1 cellular context compared by ENCODE assay signal in the genomic region with DNA sequence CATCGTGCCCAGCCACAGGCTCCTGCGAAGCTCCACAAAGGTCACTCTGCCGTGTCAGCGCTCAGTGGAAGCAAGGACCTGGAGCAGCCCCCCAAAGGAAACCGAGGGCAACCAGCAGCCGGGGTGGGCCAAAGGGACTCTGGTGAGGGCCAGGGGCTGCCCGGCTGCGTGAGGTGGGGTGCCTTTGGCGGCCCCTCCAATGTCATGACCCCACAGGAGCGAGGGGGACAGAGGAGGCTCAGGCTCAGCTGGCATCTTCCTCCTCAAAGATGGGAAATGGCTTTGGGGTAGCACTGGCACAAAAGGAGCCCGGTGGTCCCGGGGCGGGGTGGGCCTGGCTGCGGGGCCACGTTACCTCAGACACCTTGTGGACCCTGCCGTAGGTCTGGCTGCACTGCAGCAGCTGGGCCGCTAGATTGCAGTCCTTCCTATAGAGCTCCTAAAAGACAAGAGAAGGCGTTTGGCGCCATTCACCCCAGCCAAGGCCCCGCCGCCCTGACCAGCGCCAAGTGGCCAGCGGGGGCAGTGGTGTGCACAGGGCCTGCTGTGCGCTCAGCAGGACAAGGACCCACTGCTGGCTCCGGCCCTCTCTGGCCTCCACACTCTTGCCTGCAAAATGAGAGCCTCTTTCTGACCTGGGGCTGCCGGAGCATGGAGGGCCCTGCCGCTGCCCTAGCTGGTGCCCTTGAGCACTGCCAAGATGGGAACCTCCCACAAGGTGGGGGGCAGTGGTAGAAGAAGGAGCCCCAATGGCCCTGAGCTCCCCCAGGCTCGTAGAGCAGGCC.
TF ChIP-seq lines count a peak whose summit lies in the region.

No MANE protein-coding gene starts in this region.

TF ChIP-seq in HCT116, 20 proteins besides CTCF, POLR2A, EP300 and RAD21 (continued from another document):
- TF ChIP-seq SP1 (IDR thresholded peaks at IDR 0.05; ENCODE audit: low read depth) (no peak), TCF7L2 (IDR thresholded peaks at IDR 0.05; ENCODE audit: borderline replicate concordance, extremely low read depth, insufficient read depth, insufficient read length) (no peak), SRF (IDR thresholded peaks at IDR 0.05; ENCODE audit: low read depth) (no peak), EZH2 (IDR thresholded peaks at IDR 0.05) (no peak), ATF3 (IDR thresholded peaks at IDR 0.05) (no peak)
- TF ChIP-seq, protein P1, sequence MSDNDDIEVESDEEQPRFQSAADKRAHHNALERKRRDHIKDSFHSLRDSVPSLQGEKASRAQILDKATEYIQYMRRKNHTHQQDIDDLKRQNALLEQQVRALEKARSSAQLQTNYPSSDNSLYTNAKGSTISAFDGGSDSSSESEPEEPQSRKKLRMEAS (IDR thresholded peaks at IDR 0.05): no peak
